Comparison of ENCODE assay signal across 21 cellular contexts in the genomic region with DNA sequence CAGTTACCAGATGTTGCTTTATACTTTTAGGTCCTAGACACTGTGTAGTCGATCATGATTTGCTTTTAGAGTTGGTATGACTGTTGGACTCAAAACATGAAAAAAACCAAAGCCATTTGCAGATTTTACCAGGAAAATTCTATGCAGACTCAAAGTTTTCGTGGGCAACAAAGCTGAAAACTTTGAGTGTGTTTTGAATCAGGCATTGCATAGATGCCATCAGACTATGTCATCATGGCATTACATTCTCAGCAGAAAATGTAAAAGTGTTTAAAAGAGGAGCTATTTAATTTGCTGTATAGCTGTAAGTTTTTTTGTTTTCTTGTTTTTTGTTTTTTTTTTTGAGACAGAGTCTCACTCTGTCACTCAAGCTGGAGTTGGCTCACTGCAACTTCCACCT. TPM values are rescaled to one million over a fixed set of nuclear protein-coding genes. Genes with fewer than 3 reads are reported as not detected.
DNase-seq lines count a peak whose midpoint lies in the region; ATAC-seq and TF ChIP-seq lines count a peak whose summit lies in the region.
"Had no signal": no experiment of that assay in that cellular context is flagged by ENCODE, and none has a peak within 500 bp of the region (broad histone marks: within the 10 kb centered on the region; RNA-seq: fewer than 3 reads in every experiment).

No MANE protein-coding gene starts in this region.

- no peak overlapping the region for H3K4me3 Mint-ChIP-seq in activated CD8-positive, alpha-beta T cell treated with anti-CD3 and anti-CD28 coated beads for 36 hours
- H3K4me3 Mint-ChIP-seq: B cell had no signal

- H3K27me3 Mint-ChIP-seq in activated CD8-positive, alpha-beta T cell treated with anti-CD3 and anti-CD28 coated beads for 36 hours = no peaks in the 10 kb centered on the region
- H3K27me3 Mint-ChIP-seq: B cell had no signal

- H3K9me3 ChIP-seq in GM23248 (ENCODE audit: low read depth) (no peaks in the 10 kb centered on the region), esophagus squamous epithelium (no peaks in the 10 kb centered on the region)

- no peak overlapping the region for H3K4me2 ChIP-seq in GM23248 (ENCODE audit: unreplicated experiment)
- H3K4me2 ChIP-seq: KMS-11, SK-N-SH had no signal

- H3K4me3 ChIP-seq in GM23248 (no peak overlapping the region), astrocyte of the spinal cord (ENCODE audit: low read depth, low read length) (no peak overlapping the region), esophagus squamous epithelium (no peak overlapping the region)

- POLR2A ChIA-PET in activated CD8-positive, alpha-beta T cell treated with anti-CD3 and anti-CD28 coated beads for 36 hours (lab: Charles Lee) = no interaction called here

- no peak overlapping the region for H3K27ac Mint-ChIP-seq in activated CD8-positive, alpha-beta T cell treated with anti-CD3 and anti-CD28 coated beads for 36 hours
- H3K27ac Mint-ChIP-seq: B cell had no signal

- H3K9me2 ChIP-seq in GM23248 (ENCODE audit: insufficient read depth) = no peaks in the 10 kb centered on the region
- H3K9me2 ChIP-seq: SK-N-SH had no signal

- TF ChIP-seq CTCF in astrocyte of the spinal cord (IDR thresholded peaks at IDR 0.05; ENCODE audit: low read depth, low read length) = no peak
- no peak for TF ChIP-seq CTCF in activated CD8-positive, alpha-beta T cell treated with anti-CD3 and anti-CD28 coated beads for 36 hours (IDR thresholded peaks at IDR 0.05)
- no peak for TF ChIP-seq CTCF in esophagus squamous epithelium (IDR thresholded peaks at IDR 0.05)

- intact Hi-C loops in activated CD8-positive, alpha-beta T cell treated with anti-CD3 and anti-CD28 coated beads for 36 hours (cut with micrococcal nuclease) = no loop called here
- intact Hi-C loops in esophagus squamous epithelium (cut with DNase I) = no loop called here

- H3K9me3 Mint-ChIP-seq in activated CD8-positive, alpha-beta T cell treated with anti-CD3 and anti-CD28 coated beads for 36 hours = peaks cover 6% of the 10 kb centered on the region

- WGBS in GM23248 (ENCODE audit: low coverage in 1 of 2, low lambda C conversion rate in 2 of 2, missing lambda C conversion rate in 2 of 2), 2 experiments = 83 to 84% methylated on average over 2 of the region's 2 CpGs
- 94 to 97% methylated on average over 2 of the region's 2 CpGs for WGBS in esophagus squamous epithelium, 2 donors

- no peak overlapping the region for H3K9ac ChIP-seq in GM23248
- H3K9ac ChIP-seq: KMS-11, SK-N-SH had no signal

- H3K4me1 ChIP-seq in GM23248 (ENCODE audit: insufficient read depth) (peaks cover 12% of the 10 kb centered on the region; the same call in 1 of the 2 replicates), esophagus squamous epithelium (no peaks in the 10 kb centered on the region)

- H3K27ac ChIP-seq in GM23248 (peak overlapping the region; percentile 4; the same call in 1 of the 2 replicates), esophagus squamous epithelium (no peak overlapping the region)
- H3K27ac ChIP-seq: KMS-11 had no signal

- in situ Hi-C loops in GM23248 (cut with MboI) = no loop called here
- in situ Hi-C loops in astrocyte of the spinal cord (cut with HindIII; ENCODE audit: low sequenced_read_pairs) = no loop called here

- H3K27me3 ChIP-seq in GM23248 (replicated peaks; ENCODE audit: insufficient read depth) (no peaks in the 10 kb centered on the region), esophagus squamous epithelium (no peaks in the 10 kb centered on the region)

- H2AFZ ChIP-seq in GM23248 = no peak overlapping the region

- H3K79me2 ChIP-seq in GM23248 (ENCODE audit: insufficient read depth) = no peaks in the 10 kb centered on the region

- H3K36me3 ChIP-seq in GM23248 (ENCODE audit: low read depth) (peaks cover 22% of the 10 kb centered on the region), esophagus squamous epithelium (peaks cover 0 to 98% (median 0%) of the 10 kb centered on the region in 3 donors)

- no peaks in the 10 kb centered on the region for H4K20me1 ChIP-seq in GM23248 (ENCODE audit: insufficient read depth)

- H3K4me1 Mint-ChIP-seq in activated CD8-positive, alpha-beta T cell treated with anti-CD3 and anti-CD28 coated beads for 36 hours (ENCODE audit: low read depth) = no peaks in the 10 kb centered on the region
- H3K4me1 Mint-ChIP-seq: B cell had no signal

- no peak for TF ChIP-seq POLR2A in esophagus squamous epithelium (IDR thresholded peaks at IDR 0.05)

- peaks cover 56% of the 10 kb centered on the region for H3K36me3 Mint-ChIP-seq in activated CD8-positive, alpha-beta T cell treated with anti-CD3 and anti-CD28 coated beads for 36 hours (ENCODE audit: low read depth)

- CTCF ChIA-PET in activated CD8-positive, alpha-beta T cell treated with anti-CD3 and anti-CD28 coated beads for 36 hours (lab: Charles Lee) = no interaction called here

- H3F3A ChIP-seq in GM23248 (ENCODE audit: insufficient read depth) = no peaks in the 10 kb centered on the region

- DNase-seq in AG08396 (ENCODE audit: low spot score) (peak; percentile 8), GM23248 (peak; percentile 44), astrocyte of the spinal cord (ENCODE audit: low read depth, low spot score) (peak; percentile 10), hepatic stellate cell (ENCODE audit: low spot score) (peak; percentile 3), esophagus squamous epithelium (lab: John Stamatoyannopoulos, UW) (no peak), dermis blood vessel endothelial cell (no peak)
- no peak for DNase-seq in activated CD8-positive, alpha-beta T cell treated with anti-CD3 and anti-CD28 coated beads for 36 hours
- DNase-seq: 8988T, GOT3, HCEC 1CT, MV-4-11, NCI-H1694 treated with DMSO at 0.1 percent for 48 hours, NCI-H2081 treated with DMSO at 0.1 percent for 48 hours, NCI-H2171 treated with DMSO at 0.1 percent for 48 hours, NCI-H524 treated with DMSO at 0.1 percent for 48 hours, NCI-H82, SIG-M5, SK-N-SH had no signal

- no peak for ATAC-seq in activated CD8-positive, alpha-beta T cell treated with anti-CD3 and anti-CD28 coated beads for 36 hours
- ATAC-seq: Panc1 had no signal

RNA-seq across cellular contexts. Expression of a gene that starts 43.5 kb away (rescaled TPM):
- total RNA-seq in GM23248 (2014; rRNA removed; shearing (Covaris generic)) = 4.8 and 6.2 TPM in 2 replicates
- polyA plus RNA-seq in GM23248 (2016; fragmentation: Nextera tagmentation; extraction: Ambion mirVana) = 12.9 and 13.1 TPM in 2 replicates
- total RNA-seq in activated CD8-positive, alpha-beta T cell treated with anti-CD3 and anti-CD28 coated beads for 36 hours = 1 to 10 TPM; 5.1 to 5.4 TPM
- total RNA-seq in esophagus squamous epithelium (1 to 10 TPM; 1.6 to 8.9 (median 6.0) TPM), dermis blood vessel endothelial cell (5.3 and 7.5 TPM in 2 replicates)

RNA-seq across cellular contexts. Expression of a gene that starts 45.5 kb away (rescaled TPM):
- total RNA-seq in GM23248 (2014; rRNA removed; shearing (Covaris generic)) = 24.5 and 32.2 TPM in 2 replicates
- polyA plus RNA-seq in GM23248 (2016; fragmentation: Nextera tagmentation; extraction: Ambion mirVana) = 24.1 and 25.6 TPM in 2 replicates
- total RNA-seq in activated CD8-positive, alpha-beta T cell treated with anti-CD3 and anti-CD28 coated beads for 36 hours = 100 to 1,000 TPM; 138 to 141 TPM
- total RNA-seq in esophagus squamous epithelium (10 to 100 TPM; 18.5 to 32.2 (median 25.5) TPM), dermis blood vessel endothelial cell (45.3 and 64.8 TPM in 2 replicates)

Comparison
In these comparisons a context has a peak if more than half of its experiments do, and no peak if none do; other contexts are left out.
1. DNase-seq: peak in AG08396 (single experiment), GM23248 (single experiment), astrocyte of the spinal cord (single experiment) and hepatic stellate cell (single experiment); none in activated CD8-positive, alpha-beta T cell treated with anti-CD3 and anti-CD28 coated beads for 36 hours (single experiment), esophagus squamous epithelium (single experiment) and dermis blood vessel endothelial cell (single experiment).